In genomic region chr20:38725959-38726848, GRCh38 we compare ENCODE assay signal across 8 cellular contexts. TPM values are rescaled to one million over a fixed set of nuclear protein-coding genes. Genes with fewer than 3 reads are reported as not detected.
DNase-seq lines count a peak whose midpoint lies in the region; ATAC-seq and TF ChIP-seq lines count a peak whose summit lies in the region.

No MANE protein-coding gene starts in this region.

- peaks cover 87% of the 10 kb centered on the region for H3K27me3 Mint-ChIP-seq in activated CD4-positive, alpha-beta memory T cell treated with anti-CD3 and anti-CD28 coated beads for 36 hours
- H3K27me3 Mint-ChIP-seq in glutamatergic neuron (ENCODE audit: unreplicated experiment): peaks cover 62% of the 10 kb centered on the region

- H3K27ac Mint-ChIP-seq in activated CD4-positive, alpha-beta memory T cell treated with anti-CD3 and anti-CD28 coated beads for 36 hours: no peak overlapping the region
- peak overlapping the region; percentile 64 for H3K27ac Mint-ChIP-seq in glutamatergic neuron (ENCODE audit: unreplicated experiment)

- no peaks in the 10 kb centered on the region for H3K9me3 Mint-ChIP-seq in activated CD4-positive, alpha-beta memory T cell treated with anti-CD3 and anti-CD28 coated beads for 36 hours
- peaks cover 25% of the 10 kb centered on the region for H3K9me3 Mint-ChIP-seq in glutamatergic neuron (ENCODE audit: unreplicated experiment)

- no peak overlapping the region for H3K4me3 Mint-ChIP-seq in activated CD4-positive, alpha-beta memory T cell treated with anti-CD3 and anti-CD28 coated beads for 36 hours
- H3K4me3 Mint-ChIP-seq in glutamatergic neuron (ENCODE audit: unreplicated experiment): peak overlapping the region; percentile 69

- TF ChIP-seq CTCF in LNCAP (IDR thresholded peaks at IDR 0.05) (peak; percentile 30; the same call in 1 of the 2 replicates), glutamatergic neuron (IDR thresholded peaks at IDR 0.05; ENCODE audit: partially characterized antibody, unreplicated experiment) (peak; percentile 80)

- H3K36me3 Mint-ChIP-seq in activated CD4-positive, alpha-beta memory T cell treated with anti-CD3 and anti-CD28 coated beads for 36 hours: peaks cover 3% of the 10 kb centered on the region
- no peaks in the 10 kb centered on the region for H3K36me3 Mint-ChIP-seq in glutamatergic neuron (ENCODE audit: unreplicated experiment)

- intact Hi-C loops in activated CD4-positive, alpha-beta memory T cell treated with anti-CD3 and anti-CD28 coated beads for 36 hours (cut with micrococcal nuclease): loop anchor here (2.0 to 5.0 kb wide), 3 partner anchors 51 to 236 kb away; partner anchors contain the start of gene DHX35

- POLR2A ChIA-PET in activated CD4-positive, alpha-beta memory T cell treated with anti-CD3 and anti-CD28 coated beads for 36 hours (lab: Charles Lee): interaction anchor here (1.2 kb wide), 1 partner anchor 9 kb away, joined by 3 read pairs; no protein-coding TSS in a partner anchor

- CTCF ChIA-PET in activated CD4-positive, alpha-beta memory T cell treated with anti-CD3 and anti-CD28 coated beads for 36 hours (lab: Charles Lee): interaction anchor here (0.6 to 3.1 kb wide), 12 partner anchors 9 to 348 kb away, joined by 3 to 20 read pairs (median 4); partner anchors contain the start of gene ACTR5

- ATAC-seq in GM21825 (IDR thresholded peaks at IDR 0.05; ENCODE audit: unreplicated experiment): no peak
- no peak for ATAC-seq in HG03045 (IDR thresholded peaks at IDR 0.05; ENCODE audit: unreplicated experiment)
- ATAC-seq in GM18858 (IDR thresholded peaks at IDR 0.05; ENCODE audit: unreplicated experiment): no peak

- H3K4me1 Mint-ChIP-seq in activated CD4-positive, alpha-beta memory T cell treated with anti-CD3 and anti-CD28 coated beads for 36 hours (ENCODE audit: low read depth): peaks cover 65% of the 10 kb centered on the region
- H3K4me1 Mint-ChIP-seq in glutamatergic neuron (ENCODE audit: low read depth, unreplicated experiment): peaks cover 31% of the 10 kb centered on the region

- DNase-seq in COLO668 (lab: John Stamatoyannopoulos, UW; ENCODE audit: unreplicated experiment) (peak; percentile 61), glutamatergic neuron (peak; percentile 91)
- DNase-seq in activated CD4-positive, alpha-beta memory T cell treated with anti-CD3 and anti-CD28 coated beads for 36 hours: peak; percentile 76
- peak; percentile 55 for DNase-seq in stimulated activated CD4-positive, alpha-beta T cell treated with anti-CD3 and anti-CD28 coated beads, Interleukin-4, amount 100 ng/mL, for 24 hours

RNA-seq across cellular contexts. Expression of gene SLC32A1, which starts 1.9 kb away (rescaled TPM):
- total RNA-seq in activated CD4-positive, alpha-beta memory T cell treated with anti-CD3 and anti-CD28 coated beads for 36 hours: not detected
- total RNA-seq in glutamatergic neuron (ENCODE audit: unreplicated experiment): 0.59 TPM

RNA-seq across cellular contexts. Expression of gene ACTR5, which starts 22.1 kb away (rescaled TPM):
- 10 to 100 TPM; 11.0 TPM for total RNA-seq in activated CD4-positive, alpha-beta memory T cell treated with anti-CD3 and anti-CD28 coated beads for 36 hours
- total RNA-seq in glutamatergic neuron (ENCODE audit: unreplicated experiment): 10.1 TPM
